ENCODE assay signal across 15 cellular contexts in the genomic region with DNA sequence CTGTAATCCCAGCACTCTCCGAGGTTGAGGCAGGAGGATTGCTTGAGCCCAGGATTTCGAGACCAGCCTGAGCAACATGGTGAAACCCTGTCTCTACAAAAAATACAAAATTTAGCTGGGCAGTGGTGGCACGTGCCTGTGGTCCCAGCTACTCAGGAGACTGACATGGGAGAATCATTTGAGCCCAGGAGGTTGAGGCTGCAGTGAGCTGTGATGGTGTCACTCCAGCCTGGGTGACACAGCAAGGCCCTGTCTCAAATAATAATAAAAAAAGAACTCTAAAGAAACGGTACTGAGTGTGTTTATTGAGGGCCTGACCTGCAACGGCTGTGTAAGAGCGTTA. TPM values are rescaled to one million over a fixed set of nuclear protein-coding genes. Genes with fewer than 3 reads are reported as not detected.
DNase-seq lines count a peak whose midpoint lies in the region; ATAC-seq and TF ChIP-seq lines count a peak whose summit lies in the region.
"Had no signal": no experiment of that assay in that cellular context is flagged by ENCODE, and none has a peak within 500 bp of the region (broad histone marks: within the 10 kb centered on the region; RNA-seq: fewer than 3 reads in every experiment).

No MANE protein-coding gene starts in this region.

- H3K27ac Mint-ChIP-seq in Caco-2 (ENCODE audit: unreplicated experiment) (peak overlapping the region; percentile 5), nephron (peak overlapping the region; percentile 60 to 87 (median 72))
- H3K27ac Mint-ChIP-seq in CD4-positive, alpha-beta T cell, result no peak overlapping the region

- H3K4me1 ChIP-seq in Caco-2 (peaks cover 4% of the 10 kb centered on the region; the same call in 1 of the 2 replicates), transverse colon (peaks cover 0 to 6% (median 0%) of the 10 kb centered on the region in 4 donors), esophagus squamous epithelium (no peaks in the 10 kb centered on the region)
- H3K4me1 ChIP-seq: A549, SJCRH30 had no signal

- H3K27me3 ChIP-seq in Caco-2 (replicated peaks; ENCODE audit: control insufficient read depth, insufficient read depth, low read length) (no peaks in the 10 kb centered on the region), transverse colon (no peaks in the 10 kb centered on the region), esophagus squamous epithelium (no peaks in the 10 kb centered on the region)
- H3K27me3 ChIP-seq in CD4-positive, alpha-beta T cell (ENCODE audit: control insufficient read depth, insufficient read depth, low read length), result no peaks in the 10 kb centered on the region
- H3K27me3 ChIP-seq: SJCRH30 had no signal

- H3K9me3 Mint-ChIP-seq in Caco-2 (ENCODE audit: unreplicated experiment) (no peaks in the 10 kb centered on the region), nephron (no peaks in the 10 kb centered on the region)
- no peaks in the 10 kb centered on the region for H3K9me3 Mint-ChIP-seq in CD4-positive, alpha-beta T cell
- H3K9me3 Mint-ChIP-seq: H9 had no signal

- BruUV-seq in Caco-2 (replicated peaks; lab: Mats Ljungman, UMichigan), result no TSS peak

- POLR2A ChIA-PET in Caco-2 (lab: Charles Lee), result no interaction called here
- POLR2A ChIA-PET in CD4-positive, alpha-beta T cell (lab: Charles Lee), result no interaction called here

- no peak for DNase-seq in Caco-2
- no peak for DNase-seq in transverse colon
- DNase-seq in coronary artery (ENCODE audit: low spot score), result no peak
- no peak for DNase-seq in CD4-positive, alpha-beta T cell
- no peak for DNase-seq in esophagus squamous epithelium (lab: John Stamatoyannopoulos, UW)
- DNase-seq: COR-L47, DMS153, H9, NCI-H1930, PC-3, SJCRH30 had no signal

- TF ChIP-seq CTCF in Caco-2 (IDR thresholded peaks at IDR 0.05; ENCODE audit: insufficient read depth in 1 of 2, low read depth in 1 of 2, low read length in 1 of 2, severe bottlenecking in 1 of 2, unreplicated experiment in 1 of 2) (no peak), VCaP (conservative IDR thresholded peaks at IDR 0.05) (no peak), nephron (IDR thresholded peaks at IDR 0.05; ENCODE audit: unreplicated experiment in 3 of 3) (no peak), transverse colon (IDR thresholded peaks at IDR 0.05) (no peak), coronary artery (IDR thresholded peaks at IDR 0.05) (no peak), esophagus squamous epithelium (IDR thresholded peaks at IDR 0.05) (no peak)
- TF ChIP-seq CTCF in CD4-positive, alpha-beta T cell (IDR thresholded peaks at IDR 0.05), result no peak

- intact Hi-C loops in Caco-2 (cut with micrococcal nuclease; ENCODE audit: unreplicated experiment) (no loop called here), transverse colon (cut with DNase I; ENCODE audit: low total_unique reads) (no loop called here), esophagus squamous epithelium (cut with DNase I) (no loop called here)
- intact Hi-C loops in CD4-positive, alpha-beta T cell (cut with DNase I, micrococcal nuclease), result no loop called here

- peaks cover 6% of the 10 kb centered on the region for H3K36me3 Mint-ChIP-seq in Caco-2 (ENCODE audit: insufficient read depth, unreplicated experiment)
- peaks cover 27% of the 10 kb centered on the region for H3K36me3 Mint-ChIP-seq in nephron (ENCODE audit: low read depth)
- peaks cover 40% of the 10 kb centered on the region for H3K36me3 Mint-ChIP-seq in CD4-positive, alpha-beta T cell (ENCODE audit: low read depth)

- H3K4me3 ChIP-seq in Caco-2 (ENCODE audit: low read depth, low read length) (no peak overlapping the region), transverse colon (no peak overlapping the region), coronary artery (no peak overlapping the region), esophagus squamous epithelium (no peak overlapping the region)
- H3K4me3 ChIP-seq: A549, SJCRH30 had no signal

- H3K27me3 Mint-ChIP-seq in Caco-2 (ENCODE audit: insufficient read depth, unreplicated experiment) (no peaks in the 10 kb centered on the region), nephron (ENCODE audit: low read depth) (no peaks in the 10 kb centered on the region)
- H3K27me3 Mint-ChIP-seq in CD4-positive, alpha-beta T cell, result no peaks in the 10 kb centered on the region

- no peak for TF ChIP-seq POLR2A in transverse colon (IDR thresholded peaks at IDR 0.05)
- no peak for TF ChIP-seq POLR2A in esophagus squamous epithelium (IDR thresholded peaks at IDR 0.05)

- no peaks in the 10 kb centered on the region for H3K36me3 ChIP-seq in Caco-2 (ENCODE audit: control insufficient read depth, insufficient read depth, low read length)
- H3K36me3 ChIP-seq in transverse colon, result no peaks in the 10 kb centered on the region
- H3K36me3 ChIP-seq in esophagus squamous epithelium, result peaks cover 0 to 41% (median 0%) of the 10 kb centered on the region in 3 donors
- H3K36me3 ChIP-seq: SJCRH30 had no signal

- in situ Hi-C loops in transverse colon (cut with MboI; ENCODE audit: low pct_ligation_motif_present in 1 of 4, low pct_unique_long_range_greater_than_20kb in 1 of 4, low sequenced_read_pairs in 3 of 4), result no loop called here

- no peak for TF ChIP-seq EP300 in transverse colon (IDR thresholded peaks at IDR 0.05; ENCODE audit: low read depth)

- ATAC-seq in CD4-positive, alpha-beta T cell (ENCODE audit: poor library complexity), result no peak
- ATAC-seq: A549, PC-3 had no signal

- CTCF ChIA-PET in Caco-2 (lab: Charles Lee), result no interaction called here
- CTCF ChIA-PET in CD4-positive, alpha-beta T cell (lab: Charles Lee), result no interaction called here

- H3K9me3 ChIP-seq in Caco-2, result no peaks in the 10 kb centered on the region
- H3K9me3 ChIP-seq in transverse colon, result no peaks in the 10 kb centered on the region
- no peaks in the 10 kb centered on the region for H3K9me3 ChIP-seq in CD4-positive, alpha-beta T cell (ENCODE audit: control insufficient read depth, low read length)
- no peaks in the 10 kb centered on the region for H3K9me3 ChIP-seq in esophagus squamous epithelium
- H3K9me3 ChIP-seq: A549, SJCRH30 had no signal

- H3K27ac ChIP-seq in VCaP (peak overlapping the region; percentile 55), transverse colon (peak overlapping the region in 3 of 4 donors; percentile 9 to 42 (median 14)), coronary artery (no peak overlapping the region), esophagus squamous epithelium (no peak overlapping the region)
- no peak overlapping the region for H3K27ac ChIP-seq in CD4-positive, alpha-beta T cell (ENCODE audit: low read depth, low read length)
- H3K27ac ChIP-seq: A549, C4-2B, SJCRH30 had no signal

- peaks cover 44% of the 10 kb centered on the region for H3K4me1 Mint-ChIP-seq in Caco-2 (ENCODE audit: low read depth, unreplicated experiment)
- peaks cover 35% of the 10 kb centered on the region for H3K4me1 Mint-ChIP-seq in nephron
- H3K4me1 Mint-ChIP-seq in CD4-positive, alpha-beta T cell (ENCODE audit: low read depth), result no peaks in the 10 kb centered on the region

- WGBS in transverse colon (ENCODE audit: low coverage in 1 of 2), 2 donors, result 58 to 60% methylated on average over 1 to 6 of the region's 6 CpGs
- WGBS in esophagus squamous epithelium, 2 donors, result 64 to 71% methylated on average over 4 of the region's 6 CpGs

- H3K4me3 Mint-ChIP-seq in Caco-2 (ENCODE audit: unreplicated experiment) (no peak overlapping the region), nephron (no peak overlapping the region)
- no peak overlapping the region for H3K4me3 Mint-ChIP-seq in CD4-positive, alpha-beta T cell
- H3K4me3 Mint-ChIP-seq: H9 had no signal

RNA-seq across cellular contexts. Expression of gene PRDM10, which starts 52.7 kb away (rescaled TPM):
- total RNA-seq in Caco-2 (2022) (11.8 and 12.0 TPM in 2 replicates), transverse colon (10 to 100 TPM; 11.3 to 22.4 (median 15.5) TPM), esophagus squamous epithelium (10 to 100 TPM in 1 of 4 donors, 1 to 10 TPM in 3; 7.3 to 11.2 (median 7.7) TPM)
- total RNA-seq in CD4-positive, alpha-beta T cell, result 1 to 10 TPM; 8.2 to 9.6 TPM

RNA-seq across cellular contexts. Expression of gene NFRKB, which starts 54.6 kb away (rescaled TPM):
- total RNA-seq in Caco-2 (2022) (101 and 104 TPM in 2 replicates), transverse colon (10 to 100 TPM; 28.7 to 79.2 (median 37.0) TPM), esophagus squamous epithelium (10 to 100 TPM; 18.2 to 35.9 (median 23.8) TPM)
- 10 to 100 TPM; 61.7 to 64.5 TPM for total RNA-seq in CD4-positive, alpha-beta T cell

Comparison
In these comparisons a context has a peak if more than half of its experiments do, and no peak if none do; other contexts are left out.
1. H3K27ac ChIP-seq: peak in VCaP (single experiment) and transverse colon (3 of 4); none in coronary artery (0 of 2), CD4-positive, alpha-beta T cell (single experiment) and esophagus squamous epithelium (0 of 4).